1 cellular context compared by ENCODE assay signal in the genomic region with DNA sequence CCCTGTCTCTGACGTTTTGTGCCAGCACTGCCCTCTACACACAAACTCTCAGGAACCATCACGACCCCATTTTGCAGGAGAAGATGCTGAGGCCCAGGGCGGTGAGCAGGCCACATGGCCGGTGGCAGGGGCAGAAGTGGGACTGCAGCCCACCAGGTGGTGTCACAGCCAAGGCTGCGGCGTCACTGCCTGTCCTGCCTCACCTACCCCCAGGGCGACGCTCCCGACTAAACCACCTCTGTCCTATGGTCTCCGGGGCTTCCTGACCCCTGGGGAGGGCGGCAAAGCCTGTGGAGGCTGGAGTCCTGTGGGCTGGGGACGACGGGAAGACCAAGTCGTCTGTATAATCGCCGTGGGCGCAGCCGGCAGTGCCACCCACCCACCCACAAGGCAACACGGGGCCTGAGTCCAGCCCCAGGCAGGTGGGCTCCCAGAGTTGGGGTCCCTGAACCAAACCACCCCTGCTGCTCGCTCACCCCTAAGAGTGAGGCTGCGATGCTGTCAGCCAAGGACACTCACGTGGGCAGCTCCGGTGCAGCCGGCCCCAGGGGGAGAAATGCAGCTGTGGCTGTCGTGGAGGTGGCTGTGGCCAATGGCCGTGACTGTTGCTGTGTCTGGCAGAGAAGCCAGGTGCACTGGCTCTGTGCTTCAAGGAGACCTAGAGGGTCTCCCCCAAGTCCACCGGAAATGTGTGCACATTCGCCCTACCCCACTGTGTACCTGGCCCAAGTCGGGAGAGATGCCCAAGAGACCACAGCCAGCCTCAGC.
TF ChIP-seq lines count a peak whose summit lies in the region.

No MANE protein-coding gene starts in this region.

TF ChIP-seq in H1, 55 proteins besides CTCF, POLR2A, EP300 and RAD21:
- TF ChIP-seq JUN (IDR thresholded peaks at IDR 0.05; ENCODE audit: low read depth, low read length) = no peak
- TF ChIP-seq CREB1 (IDR thresholded peaks at IDR 0.05) = no peak
